ENCODE assay signal across 8 cellular contexts in genomic region chr12:124654666-124655316, GRCh38.
DNase-seq lines count a peak whose midpoint lies in the region; ATAC-seq and TF ChIP-seq lines count a peak whose summit lies in the region.

No MANE protein-coding gene starts in this region.

- H3K4me1 ChIP-seq in mesenchymal stem cell (ENCODE audit: control insufficient read depth, insufficient read depth, low read depth, low read length) (peaks cover 42% of the 10 kb centered on the region), transverse colon (peaks cover 0 to 22% (median 10%) of the 10 kb centered on the region in 4 donors)

- no peak for TF ChIP-seq EP300 in transverse colon (IDR thresholded peaks at IDR 0.05; ENCODE audit: low read depth)

- peak overlapping the region; percentile 54 to 97 for H3K4ac ChIP-seq in mesenchymal stem cell (ENCODE audit: low read depth in 1 of 2, low read length in 2 of 2)

- peak overlapping the region; percentile 65 for H2BK120ac ChIP-seq in mesenchymal stem cell (ENCODE audit: low read depth, low read length)

- in situ Hi-C loops in transverse colon (cut with MboI; ENCODE audit: low pct_ligation_motif_present in 1 of 4, low pct_unique_long_range_greater_than_20kb in 1 of 4, low sequenced_read_pairs in 3 of 4), result no loop called here

- DNase-seq in NCI-H1417 (lab: John Stamatoyannopoulos, UW) (peak in 2 of 3 experiments; percentile 42 to 75), NCI-H1417 treated with DMSO at 0.1 percent for 48 hours (lab: John Stamatoyannopoulos, UW) (no peak), mesenchymal stem cell (no peak), transverse colon (no peak), MG63 (no peak)

- H4K91ac ChIP-seq in mesenchymal stem cell (ENCODE audit: low read length), result peak overlapping the region; percentile 85

- H3K4me3 Mint-ChIP-seq in dendritic cell treated with granulocyte-macrophage colony-stimulating factor and Interleukin-4, amounts not matched to agents 40 ng/mL and 50 ng/mL, for 4 days, result no peak overlapping the region

- intact Hi-C loops in dendritic cell treated with granulocyte-macrophage colony-stimulating factor and Interleukin-4, amounts not matched to agents 40 ng/mL and 50 ng/mL, for 4 days (cut with micrococcal nuclease), result loop anchor here (1.0 kb wide), 1 partner anchor 8 kb away; no protein-coding TSS in a partner anchor
- intact Hi-C loops in transverse colon (cut with DNase I; ENCODE audit: low total_unique reads), result no loop called here

- H4K8ac ChIP-seq in mesenchymal stem cell (ENCODE audit: low read length), result peak overlapping the region; percentile 39

- H3K4me3 ChIP-seq in mesenchymal stem cell (ENCODE audit: insufficient read depth in 1 of 2, low read depth in 1 of 2, low read length in 2 of 2), result peak overlapping the region in 1 of 2 experiments; percentile 52
- no peak overlapping the region for H3K4me3 ChIP-seq in transverse colon
- H3K4me3 ChIP-seq in MG63, result no peak overlapping the region

- no peaks in the 10 kb centered on the region for H3K36me3 Mint-ChIP-seq in dendritic cell treated with granulocyte-macrophage colony-stimulating factor and Interleukin-4, amounts not matched to agents 40 ng/mL and 50 ng/mL, for 4 days (ENCODE audit: low read depth)

- ATAC-seq in GM18861 (IDR thresholded peaks at IDR 0.05; ENCODE audit: unreplicated experiment) (no peak), GM18519 (IDR thresholded peaks at IDR 0.05; ENCODE audit: low FRiP score, unreplicated experiment) (no peak)

- peak overlapping the region; percentile 90 to 96 for H2BK12ac ChIP-seq in mesenchymal stem cell (ENCODE audit: low read length in 2 of 2)

- H3K27ac ChIP-seq in mesenchymal stem cell (ENCODE audit: low read length, poor library complexity, severe bottlenecking) (peak overlapping the region; percentile 94), transverse colon (peak overlapping the region; percentile 76 to 87 (median 84))

- H3K27ac Mint-ChIP-seq in dendritic cell treated with granulocyte-macrophage colony-stimulating factor and Interleukin-4, amounts not matched to agents 40 ng/mL and 50 ng/mL, for 4 days, result peak overlapping the region; percentile 81

- TF ChIP-seq CTCF in transverse colon (IDR thresholded peaks at IDR 0.05), result no peak

- H2BK5ac ChIP-seq in mesenchymal stem cell (ENCODE audit: low read depth, low read length, poor library complexity, severe bottlenecking), result peak overlapping the region; percentile 77

- peak overlapping the region in 1 of 2 experiments; percentile 90 for H3K14ac ChIP-seq in mesenchymal stem cell (ENCODE audit: low read length in 2 of 2)

- no peaks in the 10 kb centered on the region for H3K36me3 ChIP-seq in mesenchymal stem cell (ENCODE audit: control insufficient read depth in 1 of 2, insufficient read depth in 2 of 2, low read depth in 1 of 2, low read length in 2 of 2)
- H3K36me3 ChIP-seq in transverse colon, result no peaks in the 10 kb centered on the region
- H3K36me3 ChIP-seq in MG63, result no peaks in the 10 kb centered on the region

- no peak for TF ChIP-seq POLR2A in transverse colon (IDR thresholded peaks at IDR 0.05)

- 78% methylated on average over 20 of the region's 21 CpGs for WGBS in mesenchymal stem cell
- 54 to 70% methylated on average over 5 to 21 of the region's 21 CpGs for WGBS in transverse colon (ENCODE audit: low coverage in 1 of 2), 2 donors

- H3K9me3 ChIP-seq in mesenchymal stem cell (ENCODE audit: control insufficient read depth, low read length) (no peaks in the 10 kb centered on the region), transverse colon (no peaks in the 10 kb centered on the region), MG63 (no peaks in the 10 kb centered on the region)

- peak overlapping the region in 1 of 2 experiments; percentile 29 for H3K23ac ChIP-seq in mesenchymal stem cell (ENCODE audit: low read length in 2 of 2)

- H3K4me2 ChIP-seq in mesenchymal stem cell (ENCODE audit: low read length, poor library complexity, severe bottlenecking), result no peak overlapping the region

- peaks cover 27% of the 10 kb centered on the region for H3K27me3 Mint-ChIP-seq in dendritic cell treated with granulocyte-macrophage colony-stimulating factor and Interleukin-4, amounts not matched to agents 40 ng/mL and 50 ng/mL, for 4 days

- H3K27me3 ChIP-seq in mesenchymal stem cell (ENCODE audit: control insufficient read depth in 1 of 2, insufficient read depth in 1 of 2, low read length in 2 of 2) (no peaks in the 10 kb centered on the region), transverse colon (no peaks in the 10 kb centered on the region), MG63 (no peaks in the 10 kb centered on the region)

- peaks cover 82% of the 10 kb centered on the region for H3K4me1 Mint-ChIP-seq in dendritic cell treated with granulocyte-macrophage colony-stimulating factor and Interleukin-4, amounts not matched to agents 40 ng/mL and 50 ng/mL, for 4 days (ENCODE audit: low read depth)

- peak overlapping the region; percentile 55 for H2AK5ac ChIP-seq in mesenchymal stem cell (ENCODE audit: low read length, severe bottlenecking)

- no peak overlapping the region for H2AFZ ChIP-seq in mesenchymal stem cell (ENCODE audit: low read depth, low read length)

- H2BK15ac ChIP-seq in mesenchymal stem cell (ENCODE audit: low read depth, poor library complexity, severe bottlenecking), result peak overlapping the region; percentile 87

- no peaks in the 10 kb centered on the region for H3K9me3 Mint-ChIP-seq in dendritic cell treated with granulocyte-macrophage colony-stimulating factor and Interleukin-4, amounts not matched to agents 40 ng/mL and 50 ng/mL, for 4 days

- H3K18ac ChIP-seq in mesenchymal stem cell (ENCODE audit: low read depth in 1 of 2, low read length in 2 of 2), result peak overlapping the region; percentile 78 to 93

- H3K79me1 ChIP-seq in mesenchymal stem cell (replicated peaks; ENCODE audit: low read length, poor library complexity, severe bottlenecking), result no peaks in the 10 kb centered on the region

- peak overlapping the region; percentile 66 for H3K9ac ChIP-seq in mesenchymal stem cell (ENCODE audit: low read length)

Comparison
In these comparisons a context has a peak if more than half of its experiments do, and no peak if none do; other contexts are left out.
1. DNase-seq: peak in NCI-H1417 (2 of 3); none in NCI-H1417 treated with DMSO at 0.1 percent for 48 hours (single experiment), mesenchymal stem cell (single experiment), transverse colon (single experiment) and MG63 (single experiment).